Comparison of ENCODE assay signal across 1 cellular context in the genomic region with DNA sequence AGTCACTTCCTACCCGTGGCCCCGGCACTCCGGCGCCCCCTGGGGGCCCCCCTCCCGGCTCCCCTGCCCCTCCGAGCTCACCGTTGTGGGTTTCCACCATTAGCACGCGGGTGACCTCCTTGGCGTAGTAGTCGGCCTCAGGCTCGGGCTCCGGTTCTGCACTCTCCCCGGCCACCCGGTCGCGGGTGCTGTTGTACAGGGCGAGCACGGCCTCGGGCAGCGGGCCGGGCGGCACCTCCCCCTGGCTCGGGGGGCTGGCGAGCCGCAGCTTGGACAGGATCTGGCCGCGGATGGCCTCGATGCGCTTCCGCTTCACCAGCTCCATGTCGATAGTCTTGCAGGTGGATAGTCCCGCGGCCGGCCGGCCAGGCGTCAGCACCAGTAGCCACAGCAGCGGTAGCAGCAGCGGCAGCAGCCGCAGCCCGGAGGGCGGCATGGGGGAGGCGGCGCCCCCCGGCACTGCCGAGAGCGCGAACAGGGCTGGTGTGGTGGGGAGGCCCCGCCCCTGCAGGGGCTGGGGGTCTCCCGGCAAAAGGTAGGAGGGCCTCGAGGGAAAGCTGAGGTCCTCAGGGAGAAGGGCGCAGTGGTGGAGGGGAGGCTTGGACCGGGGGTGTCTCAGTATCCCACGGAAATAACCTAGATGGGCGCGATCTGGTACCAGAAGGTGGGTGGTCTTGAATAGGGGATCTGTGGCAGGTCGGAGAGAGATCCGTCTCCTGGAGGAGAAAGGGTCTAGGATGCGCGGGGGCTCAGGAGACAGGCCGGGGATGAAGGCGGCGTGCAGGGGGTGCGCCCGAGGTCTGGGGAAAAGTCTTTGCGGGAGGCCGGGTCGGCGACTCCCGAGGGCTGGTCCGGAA.
A peak's percentile ranks its signal among the peaks of the same experiment; 100 is the strongest.
TF ChIP-seq lines count a peak whose summit lies in the region.

No MANE protein-coding gene starts in this region.

TF ChIP-seq in HepG2, 621 proteins besides CTCF, POLR2A, EP300 and RAD21 (continued from another document and continues in another):
- TF ChIP-seq ZNF407 (CRISPR knock-in tag; IDR thresholded peaks at IDR 0.05; ENCODE audit: not compliant biosample characterization) (no peak), MTF1 (CRISPR knock-in tag; IDR thresholded peaks at IDR 0.05) (no peak), ZNF546 (CRISPR knock-in tag; conservative IDR thresholded peaks at IDR 0.05) (no peak), ZNF263 (CRISPR knock-in tag; IDR thresholded peaks at IDR 0.05) (peak; percentile 66; the same call in 1 of the 2 replicates), ZNF30 (CRISPR knock-in tag; IDR thresholded peaks at IDR 0.05) (no peak), IRF2 (CRISPR knock-in tag; IDR thresholded peaks at IDR 0.05) (peak; percentile 33; the same call in 1 of the 2 replicates), ZBTB38 (CRISPR knock-in tag; IDR thresholded peaks at IDR 0.05) (peak; percentile 37; the same call in 1 of the 2 replicates), KMT2B (CRISPR knock-in tag; IDR thresholded peaks at IDR 0.05) (no peak), DR1 (CRISPR knock-in tag; IDR thresholded peaks at IDR 0.05) (0 out of 2 replicates have a peak, but pooled peaks have one; percentile 25), RBFOX2 (IDR thresholded peaks at IDR 0.05; ENCODE audit: low read depth, low read length) (peak; percentile 69), SRY (CRISPR knock-in tag; IDR thresholded peaks at IDR 0.05) (peak; percentile 42; the same call in 1 of the 2 replicates), AGO1 (IDR thresholded peaks at IDR 0.05; ENCODE audit: low read depth, low read length, poor library complexity, severe bottlenecking) (peak; percentile 21), SPEN (CRISPR knock-in tag; IDR thresholded peaks at IDR 0.05; ENCODE audit: low read depth) (peak; percentile 18; the same call in 1 of the 2 replicates), PITX1 (CRISPR knock-in tag; IDR thresholded peaks at IDR 0.05) (peak; percentile 51; the same call in 1 of the 2 replicates), ZNF451 (CRISPR knock-in tag; IDR thresholded peaks at IDR 0.05) (0 out of 2 replicates have a peak, but pooled peaks have one; percentile 16), ZNF160 (CRISPR knock-in tag; IDR thresholded peaks at IDR 0.05) (0 out of 2 replicates have a peak, but pooled peaks have one; percentile 30), YEATS4 (CRISPR knock-in tag; IDR thresholded peaks at IDR 0.05; ENCODE audit: borderline replicate concordance) (peak; percentile 72), ZSCAN12 (CRISPR knock-in tag; IDR thresholded peaks at IDR 0.05) (no peak), KAT8 (CRISPR knock-in tag; IDR thresholded peaks at IDR 0.05) (peak; percentile 63; the same call in 1 of the 2 replicates), ZNF260 (CRISPR knock-in tag; IDR thresholded peaks at IDR 0.05; ENCODE audit: borderline replicate concordance, low read depth) (no peak), ZNF616 (CRISPR knock-in tag; IDR thresholded peaks at IDR 0.05; ENCODE audit: low read depth) (peak; percentile 74; the same call in 1 of the 2 replicates), ZBTB7B (CRISPR knock-in tag; IDR thresholded peaks at IDR 0.05) (peak; percentile 72), RFXANK (CRISPR knock-in tag; IDR thresholded peaks at IDR 0.05) (no peak), HES4 (CRISPR knock-in tag; IDR thresholded peaks at IDR 0.05; ENCODE audit: borderline replicate concordance) (0 out of 2 replicates have a peak, but pooled peaks have one; percentile 26), NFYC (CRISPR knock-in tag; IDR thresholded peaks at IDR 0.05) (0 out of 2 replicates have a peak, but pooled peaks have one; percentile 9), FOXA1 (IDR thresholded peaks at IDR 0.05) (no peak), FOXA1 (CRISPR knock-in tag; IDR thresholded peaks at IDR 0.05) (0 out of 2 replicates have a peak, but pooled peaks have one; percentile 8), BRD4 (CRISPR knock-in tag; IDR thresholded peaks at IDR 0.05) (no peak), LRRFIP1 (CRISPR knock-in tag; conservative IDR thresholded peaks at IDR 0.05) (no peak)
- TF ChIP-seq, protein P1, sequence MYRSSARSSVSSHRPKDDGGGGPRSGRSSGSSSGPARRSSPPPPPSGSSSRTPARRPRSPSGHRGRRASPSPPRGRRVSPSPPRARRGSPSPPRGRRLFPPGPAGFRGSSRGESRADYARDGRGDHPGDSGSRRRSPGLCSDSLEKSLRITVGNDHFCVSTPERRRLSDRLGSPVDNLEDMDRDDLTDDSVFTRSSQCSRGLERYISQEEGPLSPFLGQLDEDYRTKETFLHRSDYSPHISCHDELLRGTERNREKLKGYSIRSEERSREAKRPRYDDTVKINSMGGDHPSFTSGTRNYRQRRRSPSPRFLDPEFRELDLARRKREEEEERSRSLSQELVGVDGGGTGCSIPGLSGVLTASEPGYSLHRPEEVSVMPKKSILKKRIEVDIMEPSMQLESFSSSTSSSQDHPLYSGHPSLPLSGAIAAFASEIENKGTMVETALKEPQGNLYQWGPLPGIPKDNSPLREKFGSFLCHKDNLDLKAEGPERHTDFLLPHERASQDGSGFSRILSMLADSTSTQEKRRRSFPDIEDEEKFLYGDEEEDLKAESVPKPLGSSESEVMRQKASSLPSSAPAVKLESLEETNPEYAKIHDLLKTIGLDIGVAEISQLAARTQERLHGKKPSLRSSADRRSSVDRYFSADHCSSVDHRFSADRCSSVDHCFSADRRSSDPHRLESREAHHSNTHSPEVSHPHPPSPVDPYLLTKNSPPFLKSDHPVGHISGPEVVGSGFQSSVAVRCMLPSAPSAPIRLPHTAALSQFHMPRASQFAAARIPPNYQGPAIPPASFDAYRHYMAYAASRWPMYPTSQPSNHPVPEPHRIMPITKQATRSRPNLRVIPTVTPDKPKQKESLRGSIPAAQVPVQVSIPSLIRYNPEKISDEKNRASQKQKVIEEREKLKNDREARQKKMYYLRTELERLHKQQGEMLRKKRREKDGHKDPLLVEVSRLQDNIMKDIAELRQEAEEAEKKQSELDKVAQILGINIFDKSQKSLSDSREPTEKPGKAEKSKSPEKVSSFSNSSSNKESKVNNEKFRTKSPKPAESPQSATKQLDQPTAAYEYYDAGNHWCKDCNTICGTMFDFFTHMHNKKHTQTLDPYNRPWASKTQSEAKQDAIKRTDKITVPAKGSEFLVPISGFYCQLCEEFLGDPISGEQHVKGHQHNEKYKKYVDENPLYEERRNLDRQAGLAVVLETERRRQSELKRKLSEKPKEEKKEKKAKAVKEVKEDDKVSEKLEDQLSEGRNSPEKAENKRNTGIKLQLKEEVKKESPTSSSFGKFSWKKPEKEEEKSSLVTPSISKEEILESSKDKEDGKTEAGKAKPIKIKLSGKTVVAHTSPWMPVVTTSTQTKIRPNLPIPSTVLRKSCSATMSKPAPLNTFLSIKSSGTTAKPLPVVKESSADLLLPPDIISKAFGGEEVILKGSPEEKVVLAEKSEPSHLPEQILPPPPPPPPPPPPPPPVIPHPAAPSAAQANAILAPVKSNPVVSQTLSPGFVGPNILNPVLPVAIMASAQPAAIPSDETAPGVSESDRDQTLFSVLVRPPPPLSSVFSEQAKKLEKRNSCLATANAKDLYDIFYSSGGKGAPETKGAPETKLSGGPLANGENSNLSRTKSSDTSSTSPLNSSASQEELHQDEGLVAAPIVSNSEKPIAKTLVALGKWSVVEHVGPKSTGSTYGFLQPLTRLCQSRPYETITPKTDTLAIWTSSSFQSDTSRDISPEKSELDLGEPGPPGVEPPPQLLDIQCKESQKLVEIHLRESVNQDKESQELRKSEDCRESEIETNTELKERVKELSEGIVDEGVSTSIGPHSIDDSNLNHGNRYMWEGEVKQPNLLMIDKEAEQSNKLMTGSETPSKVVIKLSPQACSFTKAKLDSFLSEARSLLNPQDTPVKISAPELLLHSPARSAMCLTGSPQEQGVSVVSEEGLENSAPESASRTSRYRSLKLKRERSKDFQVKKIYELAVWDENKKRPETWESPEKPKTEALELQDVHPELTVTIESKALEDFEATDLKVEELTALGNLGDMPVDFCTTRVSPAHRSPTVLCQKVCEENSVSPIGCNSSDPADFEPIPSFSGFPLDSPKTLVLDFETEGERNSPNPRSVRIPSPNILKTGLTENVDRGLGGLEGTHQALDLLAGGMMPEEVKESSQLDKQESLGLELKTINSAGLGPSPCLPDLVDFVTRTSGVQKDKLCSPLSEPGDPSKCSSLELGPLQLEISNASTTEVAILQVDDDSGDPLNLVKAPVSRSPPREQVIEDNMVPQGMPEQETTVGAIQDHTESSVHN (CRISPR knock-in tag; IDR thresholded peaks at IDR 0.05): no peak
- TF ChIP-seq, protein P2, sequence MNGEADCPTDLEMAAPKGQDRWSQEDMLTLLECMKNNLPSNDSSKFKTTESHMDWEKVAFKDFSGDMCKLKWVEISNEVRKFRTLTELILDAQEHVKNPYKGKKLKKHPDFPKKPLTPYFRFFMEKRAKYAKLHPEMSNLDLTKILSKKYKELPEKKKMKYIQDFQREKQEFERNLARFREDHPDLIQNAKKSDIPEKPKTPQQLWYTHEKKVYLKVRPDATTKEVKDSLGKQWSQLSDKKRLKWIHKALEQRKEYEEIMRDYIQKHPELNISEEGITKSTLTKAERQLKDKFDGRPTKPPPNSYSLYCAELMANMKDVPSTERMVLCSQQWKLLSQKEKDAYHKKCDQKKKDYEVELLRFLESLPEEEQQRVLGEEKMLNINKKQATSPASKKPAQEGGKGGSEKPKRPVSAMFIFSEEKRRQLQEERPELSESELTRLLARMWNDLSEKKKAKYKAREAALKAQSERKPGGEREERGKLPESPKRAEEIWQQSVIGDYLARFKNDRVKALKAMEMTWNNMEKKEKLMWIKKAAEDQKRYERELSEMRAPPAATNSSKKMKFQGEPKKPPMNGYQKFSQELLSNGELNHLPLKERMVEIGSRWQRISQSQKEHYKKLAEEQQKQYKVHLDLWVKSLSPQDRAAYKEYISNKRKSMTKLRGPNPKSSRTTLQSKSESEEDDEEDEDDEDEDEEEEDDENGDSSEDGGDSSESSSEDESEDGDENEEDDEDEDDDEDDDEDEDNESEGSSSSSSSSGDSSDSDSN (CRISPR knock-in tag; IDR thresholded peaks at IDR 0.05): peak; percentile 84
- TF ChIP-seq, protein P3, sequence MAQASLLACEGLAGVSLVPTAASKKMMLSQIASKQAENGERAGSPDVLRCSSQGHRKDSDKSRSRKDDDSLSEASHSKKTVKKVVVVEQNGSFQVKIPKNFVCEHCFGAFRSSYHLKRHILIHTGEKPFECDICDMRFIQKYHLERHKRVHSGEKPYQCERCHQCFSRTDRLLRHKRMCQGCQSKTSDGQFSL (CRISPR knock-in tag; IDR thresholded peaks at IDR 0.05): 0 out of 2 replicates have a peak, but pooled peaks have one; percentile 42
